ENCODE assay signal across 16 cellular contexts in genomic region chr9:126235350-126235740, GRCh38.
"Had no signal": no experiment of that assay in that cellular context is flagged by ENCODE, and none has a peak within 500 bp of the region (broad histone marks: within the 10 kb centered on the region; RNA-seq: fewer than 3 reads in every experiment).

No MANE protein-coding gene starts in this region.

- H3K36me3 Mint-ChIP-seq: memory B cell, mesothelial cell of epicardium, natural killer cell had no signal

- H3K27ac Mint-ChIP-seq: memory B cell, mesothelial cell of epicardium, natural killer cell had no signal

- H3K9me3 ChIP-seq: left ventricle myocardium inferior, lower lobe of right lung, right atrium auricular region, suprapubic skin, thyroid gland, upper lobe of left lung, uterus had no signal

- H3K9me3 Mint-ChIP-seq: central memory CD8-positive, alpha-beta T cell; natural killer cell had no signal

- H3K4me1 Mint-ChIP-seq: central memory CD8-positive, alpha-beta T cell; mesothelial cell of epicardium; natural killer cell had no signal

- H3K4me3 ChIP-seq: left ventricle myocardium inferior, lower lobe of right lung, right atrium auricular region, suprapubic skin, thyroid gland, upper lobe of left lung, uterus had no signal

- ATAC-seq: lower lobe of right lung, natural killer cell had no signal

- H3K27ac ChIP-seq: left ventricle myocardium inferior, lower lobe of right lung, right atrium auricular region, suprapubic skin, thyroid gland, upper lobe of left lung, uterus had no signal

- DNase-seq: dermis blood vessel endothelial cell; islet precursor cell; left ventricle myocardium inferior; lower lobe of right lung; natural killer cell; small intestine; stimulated activated CD4-positive, alpha-beta T cell treated with anti-CD3 and anti-CD28 coated beads, Interleukin-12 subunit alpha, Interleukin-12 subunit beta, amount 100 ng/mL, for 4 hours; stimulated activated naive CD4-positive, alpha-beta T cell treated with Interleukin-2 at 50 U/mL for 16 hours; thyroid gland; upper lobe of left lung; uterus had no signal

- H3K36me3 ChIP-seq: left ventricle myocardium inferior, lower lobe of right lung, right atrium auricular region, suprapubic skin, thyroid gland, upper lobe of left lung, uterus had no signal

- H3K4me1 ChIP-seq: left ventricle myocardium inferior, lower lobe of right lung, right atrium auricular region, suprapubic skin, upper lobe of left lung, uterus had no signal

- H3K4me3 Mint-ChIP-seq: central memory CD8-positive, alpha-beta T cell; memory B cell; mesothelial cell of epicardium; natural killer cell had no signal

- H3K27me3 ChIP-seq: right atrium auricular region, thyroid gland, upper lobe of left lung, uterus had no signal
